1 cellular context compared by ENCODE assay signal in the genomic region with DNA sequence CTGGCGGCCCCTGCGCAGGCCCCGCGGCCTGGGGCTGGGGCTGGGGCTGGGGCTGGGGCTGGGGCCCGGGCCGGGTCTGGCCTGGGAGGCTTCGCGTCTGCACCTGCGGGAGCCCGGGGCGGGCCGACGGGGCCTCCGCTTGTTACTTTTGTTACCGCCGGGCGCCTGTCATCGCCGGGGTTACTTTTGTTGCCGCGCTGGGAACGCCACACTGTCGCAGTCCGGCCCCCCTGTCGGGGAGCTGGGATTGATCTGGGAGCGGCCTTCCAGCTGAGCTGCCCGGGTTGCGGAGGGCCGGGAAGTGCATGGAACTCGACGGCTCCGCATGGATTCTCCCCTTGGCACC.
TF ChIP-seq lines count a peak whose summit lies in the region.

No MANE protein-coding gene starts in this region.

TF ChIP-seq in HCT116, 20 proteins besides CTCF, POLR2A, EP300 and RAD21 (continued from another document):
- TF ChIP-seq REST (IDR thresholded peaks at IDR 0.05; ENCODE audit: low read depth), result no peak
- TF ChIP-seq EZH2 (IDR thresholded peaks at IDR 0.05), result no peak
- no peak; the same call in 1 of the 2 replicates for TF ChIP-seq SIN3A (IDR thresholded peaks at IDR 0.05; ENCODE audit: low read depth)
- peak; percentile 50; the same call in 1 of the 2 replicates for TF ChIP-seq ZFX (IDR thresholded peaks at IDR 0.05)
- TF ChIP-seq SRF (IDR thresholded peaks at IDR 0.05; ENCODE audit: low read depth), result no peak
- no peak for TF ChIP-seq MAX (IDR thresholded peaks at IDR 0.05)
- no peak for TF ChIP-seq POLR2AphosphoS5 (IDR thresholded peaks at IDR 0.05; ENCODE audit: low read depth, low read length)
- TF ChIP-seq CBX3 (IDR thresholded peaks at IDR 0.05; ENCODE audit: low read depth), result no peak
- TF ChIP-seq TCF7L2 (IDR thresholded peaks at IDR 0.05; ENCODE audit: borderline replicate concordance, extremely low read depth, insufficient read depth, insufficient read length), result peak; percentile 16
